ENCODE assay signal across 8 cellular contexts in genomic region chr7:29146082-29146706, GRCh38. TPM values are rescaled to one million over a fixed set of nuclear protein-coding genes. Genes with fewer than 3 reads are reported as not detected.
DNase-seq lines count a peak whose midpoint lies in the region; ATAC-seq and TF ChIP-seq lines count a peak whose summit lies in the region.

TSS of gene CPVL (minus strand) at chr7:29146537. CDS start at chr7:29121061, 25,476 bp downstream.

- peaks cover 12% of the 10 kb centered on the region for H3K27me3 ChIP-seq in mammary epithelial cell (ENCODE audit: insufficient read depth, low read length)

- no peaks in the 10 kb centered on the region for H3K36me3 ChIP-seq in mammary epithelial cell (ENCODE audit: insufficient read depth, low read length)

- H3K79me2 ChIP-seq in mammary epithelial cell (ENCODE audit: insufficient read depth, low read length): no peaks in the 10 kb centered on the region

- TF ChIP-seq CTCF in mammary epithelial cell (conservative IDR thresholded peaks at IDR 0.05 in 1 of 2, IDR thresholded peaks at IDR 0.05 in 1 of 2; ENCODE audit: extremely low read depth in 1 of 2, insufficient read depth in 1 of 2, low read depth in 1 of 2, low read length in 2 of 2): no peak

- peak within 1 kb of the TSS; percentile 2 to 45 (median 32) for H3K4me3 ChIP-seq in mammary epithelial cell (replicated peaks in 1 of 3; ENCODE audit: insufficient read depth in 1 of 3, low read depth in 2 of 3, low read length in 3 of 3)

- 5% methylated on average over 27 of the region's 41 CpGs for WGBS in mammary epithelial cell (ENCODE audit: low coverage, missing lambda C conversion rate)

- H3K4me1 ChIP-seq in mammary epithelial cell (ENCODE audit: insufficient read depth, low read length): peaks cover 10% of the 10 kb centered on the region

- intact Hi-C loops in mammary epithelial cell (cut with micrococcal nuclease): no loop called here

- no peak within 1 kb of the TSS for H3K9ac ChIP-seq in mammary epithelial cell (ENCODE audit: insufficient read depth, low read length)

- no TSS peak for BruUV-seq in mammary epithelial cell (replicated peaks; lab: Mats Ljungman, UMichigan)

- H3K4me2 ChIP-seq in mammary epithelial cell (ENCODE audit: insufficient read depth, low read depth, low read length): peak within 1 kb of the TSS; percentile 95

- H3K4me1 Mint-ChIP-seq in stimulated activated naive B cell treated with anti-CD40 and anti-IgM and Interleukin-4, amounts not matched to agents 10 μg/mL and 1 μg/mL and 100 μg/mL, for 72 hours: peaks cover 11 to 13% of the 10 kb centered on the region in 2 donors

- peak; percentile 70 for ATAC-seq in left lobe of liver
- no peak for ATAC-seq in stimulated activated naive B cell treated with anti-CD40 and anti-IgM and Interleukin-4, amounts not matched to agents 10 μg/mL and 1 μg/mL and 100 μg/mL, for 72 hours (replicated peaks)

- peak within 1 kb of the TSS; percentile 8 to 26 for H3K4me3 Mint-ChIP-seq in stimulated activated naive B cell treated with anti-CD40 and anti-IgM and Interleukin-4, amounts not matched to agents 10 μg/mL and 1 μg/mL and 100 μg/mL, for 72 hours

- CTCF ChIA-PET in mammary epithelial cell (lab: Charles Lee; ENCODE audit: low non-redundant PET): no interaction called here

- peaks cover 0 to 4% of the 10 kb centered on the region in 2 donors for H3K36me3 Mint-ChIP-seq in stimulated activated naive B cell treated with anti-CD40 and anti-IgM and Interleukin-4, amounts not matched to agents 10 μg/mL and 1 μg/mL and 100 μg/mL, for 72 hours

- no peaks in the 10 kb centered on the region for H3K9me3 Mint-ChIP-seq in stimulated activated naive B cell treated with anti-CD40 and anti-IgM and Interleukin-4, amounts not matched to agents 10 μg/mL and 1 μg/mL and 100 μg/mL, for 72 hours

- peaks cover 39 to 67% of the 10 kb centered on the region in 2 donors for H3K27me3 Mint-ChIP-seq in stimulated activated naive B cell treated with anti-CD40 and anti-IgM and Interleukin-4, amounts not matched to agents 10 μg/mL and 1 μg/mL and 100 μg/mL, for 72 hours

- no peak within 1 kb of the TSS for H3K27ac ChIP-seq in mammary epithelial cell (ENCODE audit: insufficient read depth, low read depth, low read length)

- DNase-seq in DMS79 (lab: John Stamatoyannopoulos, UW): peak; percentile 42
- peak; percentile 53 for DNase-seq in NCI-H2227 (lab: John Stamatoyannopoulos, UW; ENCODE audit: unreplicated experiment)
- DNase-seq in mammary epithelial cell: no peak
- DNase-seq in left lobe of liver (ENCODE audit: low spot score): peak; percentile 55
- no peak for DNase-seq in stimulated activated naive B cell treated with anti-CD40 and anti-IgM and Interleukin-4, amounts not matched to agents 10 μg/mL and 1 μg/mL and 100 μg/mL, for 72 hours
- DNase-seq in activated gamma-delta T cell (lab: John Stamatoyannopoulos, UW): no peak
- DNase-seq in dedifferentiated amniotic fluid mesenchymal stem cell (ENCODE audit: extremely low spot score): no peak
- DNase-seq in activated effector memory CD4-positive, alpha-beta T cell treated with Interleukin-2 at 50 U/mL for 16 hours: no peak

- in situ Hi-C loops in mammary epithelial cell (cut with MboI; ENCODE audit: low sequenced_read_pairs in 2 of 2): no loop called here

- dilution Hi-C loops in mammary epithelial cell (cut with HindIII; ENCODE audit: low sequenced_read_pairs): no loop called here

- no peaks in the 10 kb centered on the region for H3K9me3 ChIP-seq in mammary epithelial cell (replicated peaks; ENCODE audit: insufficient read depth, low read length)

- H4K20me1 ChIP-seq in mammary epithelial cell (ENCODE audit: insufficient read depth, low read length): no peaks in the 10 kb centered on the region

- no peak within 1 kb of the TSS for H3K27ac Mint-ChIP-seq in stimulated activated naive B cell treated with anti-CD40 and anti-IgM and Interleukin-4, amounts not matched to agents 10 μg/mL and 1 μg/mL and 100 μg/mL, for 72 hours

- H2AFZ ChIP-seq in mammary epithelial cell (ENCODE audit: low read depth, low read length): peak within 1 kb of the TSS; percentile 85

RNA-seq across cellular contexts. Expression of gene CPVL, which starts in this region (rescaled TPM):
- total RNA-seq in mammary epithelial cell (not detected), left lobe of liver (5.0 TPM)
- 0.57 TPM for polyA plus RNA-seq in mammary epithelial cell
- not detected for polyA minus RNA-seq in mammary epithelial cell

Comparison
In these comparisons a context has a peak if more than half of its experiments do, and no peak if none do; other contexts are left out.
1. DNase-seq: peak in DMS79 (single experiment), NCI-H2227 (single experiment) and left lobe of liver (single experiment); none in mammary epithelial cell (single experiment), stimulated activated naive B cell treated with anti-CD40 and anti-IgM and Interleukin-4, amounts not matched to agents 10 μg/mL and 1 μg/mL and 100 μg/mL, for 72 hours (single experiment), activated gamma-delta T cell (single experiment), dedifferentiated amniotic fluid mesenchymal stem cell (single experiment) and activated effector memory CD4-positive, alpha-beta T cell treated with Interleukin-2 at 50 U/mL for 16 hours (single experiment).